1 cellular context compared by ENCODE assay signal in the genomic region with DNA sequence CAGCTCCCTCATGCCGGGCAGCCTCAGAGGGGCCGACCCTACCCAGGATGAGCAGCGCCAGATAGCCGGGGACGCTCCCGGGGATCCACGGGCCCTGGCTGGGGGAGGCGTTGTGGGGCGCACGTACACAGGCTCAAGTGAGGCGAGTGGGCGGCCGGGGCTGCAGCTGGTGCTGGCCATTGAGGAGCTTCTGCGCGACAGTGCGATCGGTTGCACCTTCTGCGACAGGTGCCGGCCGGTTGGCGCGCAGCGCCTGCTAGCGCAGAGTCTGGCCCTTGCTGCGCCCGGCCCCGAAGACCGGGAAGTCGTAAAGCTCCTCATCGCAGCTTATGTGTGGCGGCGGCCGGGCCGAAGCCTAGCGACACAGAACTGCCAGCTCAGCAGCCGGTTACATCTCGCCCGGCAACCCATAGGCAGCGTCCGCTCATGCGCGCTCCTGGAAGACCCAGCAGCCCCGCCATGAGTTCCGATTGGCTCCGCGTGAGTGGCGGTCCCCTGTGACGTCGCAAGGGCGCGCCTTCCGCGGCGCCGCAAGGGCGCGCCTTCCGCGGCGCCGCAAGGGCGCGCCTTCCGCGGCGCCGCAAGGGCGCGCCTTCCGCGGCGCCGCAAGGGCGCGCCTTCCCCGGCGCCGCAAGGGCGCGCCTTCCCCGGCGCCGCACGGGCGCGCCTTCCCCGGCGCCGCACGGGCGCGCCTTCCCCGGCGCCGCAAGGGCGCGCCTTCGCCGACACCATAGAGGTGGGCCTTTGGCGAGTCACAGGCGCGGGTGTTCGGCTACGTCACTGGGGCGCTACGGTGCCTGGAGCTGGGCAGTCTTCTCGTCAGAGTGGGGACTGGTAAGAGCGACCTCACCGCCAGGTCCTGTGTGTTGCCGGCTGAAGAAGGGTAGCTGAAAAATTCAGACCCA.
TF ChIP-seq lines count a peak whose summit lies in the region.

No MANE protein-coding gene starts in this region.

TF ChIP-seq in HepG2, 621 proteins besides CTCF, POLR2A, EP300 and RAD21 (continued from another document):
- TF ChIP-seq, protein P1, sequence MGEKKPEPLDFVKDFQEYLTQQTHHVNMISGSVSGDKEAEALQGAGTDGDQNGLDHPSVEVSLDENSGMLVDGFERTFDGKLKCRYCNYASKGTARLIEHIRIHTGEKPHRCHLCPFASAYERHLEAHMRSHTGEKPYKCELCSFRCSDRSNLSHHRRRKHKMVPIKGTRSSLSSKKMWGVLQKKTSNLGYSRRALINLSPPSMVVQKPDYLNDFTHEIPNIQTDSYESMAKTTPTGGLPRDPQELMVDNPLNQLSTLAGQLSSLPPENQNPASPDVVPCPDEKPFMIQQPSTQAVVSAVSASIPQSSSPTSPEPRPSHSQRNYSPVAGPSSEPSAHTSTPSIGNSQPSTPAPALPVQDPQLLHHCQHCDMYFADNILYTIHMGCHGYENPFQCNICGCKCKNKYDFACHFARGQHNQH (CRISPR knock-in tag; IDR thresholded peaks at IDR 0.05): 0 out of 2 replicates have a peak, but pooled peaks have one; percentile 25
- TF ChIP-seq ATF1 (CRISPR knock-in tag; IDR thresholded peaks at IDR 0.05) (peak; percentile 30; the same call in 1 of the 2 replicates), POLR2G (IDR thresholded peaks at IDR 0.05; ENCODE audit: low read depth, low read length) (peak; percentile 71), ZNF264 (CRISPR knock-in tag; IDR thresholded peaks at IDR 0.05) (0 out of 2 replicates have a peak, but pooled peaks have one; percentile 43), RFXAP (CRISPR knock-in tag; IDR thresholded peaks at IDR 0.05; ENCODE audit: borderline replicate concordance) (peak; percentile 30; the same call in 1 of the 2 replicates), GATAD1 (CRISPR knock-in tag; IDR thresholded peaks at IDR 0.05) (peak; percentile 81), ZFX (CRISPR knock-in tag; IDR thresholded peaks at IDR 0.05; ENCODE audit: low read depth) (peak; percentile 75), TSC22D2 (CRISPR knock-in tag; IDR thresholded peaks at IDR 0.05; ENCODE audit: borderline replicate concordance) (0 out of 2 replicates have a peak, but pooled peaks have one; percentile 47), SIN3A (IDR thresholded peaks at IDR 0.05; ENCODE audit: borderline replicate concordance, low read depth, low read length) (0 out of 2 replicates have a peak, but pooled peaks have one; percentile 63), KDM5B (CRISPR knock-in tag; IDR thresholded peaks at IDR 0.05; ENCODE audit: borderline replicate concordance) (0 out of 2 replicates have a peak, but pooled peaks have one; percentile 16), YEATS2 (CRISPR knock-in tag; IDR thresholded peaks at IDR 0.05; ENCODE audit: borderline replicate concordance) (peak; percentile 41; the same call in 1 of the 2 replicates), ZNF766 (CRISPR knock-in tag; IDR thresholded peaks at IDR 0.05; ENCODE audit: borderline replicate concordance) (0 out of 2 replicates have a peak, but pooled peaks have one; percentile 53), BRCA1 (CRISPR knock-in tag; IDR thresholded peaks at IDR 0.05) (0 out of 2 replicates have a peak, but pooled peaks have one; percentile 75)
- TF ChIP-seq, protein P2, sequence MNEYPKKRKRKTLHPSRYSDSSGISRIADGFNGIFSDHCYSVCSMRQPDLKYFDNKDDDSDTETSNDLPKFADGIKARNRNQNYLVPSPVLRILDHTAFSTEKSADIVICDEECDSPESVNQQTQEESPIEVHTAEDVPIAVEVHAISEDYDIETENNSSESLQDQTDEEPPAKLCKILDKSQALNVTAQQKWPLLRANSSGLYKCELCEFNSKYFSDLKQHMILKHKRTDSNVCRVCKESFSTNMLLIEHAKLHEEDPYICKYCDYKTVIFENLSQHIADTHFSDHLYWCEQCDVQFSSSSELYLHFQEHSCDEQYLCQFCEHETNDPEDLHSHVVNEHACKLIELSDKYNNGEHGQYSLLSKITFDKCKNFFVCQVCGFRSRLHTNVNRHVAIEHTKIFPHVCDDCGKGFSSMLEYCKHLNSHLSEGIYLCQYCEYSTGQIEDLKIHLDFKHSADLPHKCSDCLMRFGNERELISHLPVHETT (CRISPR knock-in tag; conservative IDR thresholded peaks at IDR 0.05): peak; percentile 63; the same call in 1 of the 2 replicates
- TF ChIP-seq, protein P3, sequence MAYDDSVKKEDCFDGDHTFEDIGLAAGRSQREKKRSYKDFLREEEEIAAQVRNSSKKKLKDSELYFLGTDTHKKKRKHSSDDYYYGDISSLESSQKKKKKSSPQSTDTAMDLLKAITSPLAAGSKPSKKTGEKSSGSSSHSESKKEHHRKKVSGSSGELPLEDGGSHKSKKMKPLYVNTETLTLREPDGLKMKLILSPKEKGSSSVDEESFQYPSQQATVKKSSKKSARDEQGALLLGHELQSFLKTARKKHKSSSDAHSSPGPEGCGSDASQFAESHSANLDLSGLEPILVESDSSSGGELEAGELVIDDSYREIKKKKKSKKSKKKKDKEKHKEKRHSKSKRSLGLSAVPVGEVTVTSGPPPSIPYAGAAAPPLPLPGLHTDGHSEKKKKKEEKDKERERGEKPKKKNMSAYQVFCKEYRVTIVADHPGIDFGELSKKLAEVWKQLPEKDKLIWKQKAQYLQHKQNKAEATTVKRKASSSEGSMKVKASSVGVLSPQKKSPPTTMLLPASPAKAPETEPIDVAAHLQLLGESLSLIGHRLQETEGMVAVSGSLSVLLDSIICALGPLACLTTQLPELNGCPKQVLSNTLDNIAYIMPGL (CRISPR knock-in tag; IDR thresholded peaks at IDR 0.05; ENCODE audit: borderline replicate concordance in 1 of 2, low read depth in 1 of 2): peak in 1 of 2 experiments; percentile 36; a peak in 1 of 4 replicates
